Comparison of ENCODE assay signal across 8 cellular contexts in the genomic region with DNA sequence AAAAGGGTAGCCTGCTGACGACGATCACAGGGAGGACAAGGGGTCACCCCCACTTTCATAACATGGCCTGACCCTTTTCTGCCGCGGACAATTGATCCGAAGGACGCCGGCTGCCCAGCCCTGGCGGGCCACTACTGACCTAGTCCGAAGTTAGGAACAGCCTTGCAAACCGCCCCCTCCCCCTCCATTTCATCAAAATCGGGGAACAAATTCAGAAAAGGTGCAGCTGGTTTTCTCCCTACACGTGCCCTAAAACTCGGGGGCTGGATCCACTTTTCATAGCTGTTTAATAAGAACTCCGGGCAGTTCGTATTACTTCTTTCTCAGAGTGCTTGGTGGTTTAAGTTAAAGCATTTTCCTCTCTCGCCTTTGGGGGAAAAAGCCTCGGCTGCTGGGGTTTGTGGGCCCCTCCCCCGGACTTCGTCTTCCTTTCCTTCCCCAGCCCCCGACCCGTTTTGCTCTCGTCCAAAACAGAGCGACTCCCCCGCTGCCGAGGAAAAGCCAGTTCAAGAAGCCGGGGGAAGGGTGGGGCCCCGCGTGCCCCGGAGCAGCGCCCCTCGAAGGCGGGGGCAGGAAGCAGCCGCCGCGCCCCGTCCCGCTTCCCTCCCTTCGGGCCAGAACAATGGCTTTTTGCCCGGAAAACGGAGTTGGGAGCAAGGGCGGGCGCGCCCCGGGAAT. TPM values are rescaled to one million over a fixed set of nuclear protein-coding genes. Genes with fewer than 3 reads are reported as not detected.
DNase-seq lines count a peak whose midpoint lies in the region; ATAC-seq and TF ChIP-seq lines count a peak whose summit lies in the region.

No MANE protein-coding gene starts in this region.

- H3K36me3 ChIP-seq in HUES6 (ENCODE audit: control insufficient read depth, insufficient read depth, low read length) (peaks cover 28% of the 10 kb centered on the region), SK-N-SH (replicated peaks in 1 of 2; ENCODE audit: control insufficient read depth in 1 of 2, insufficient read depth in 2 of 2, low read length in 1 of 2) (peaks cover 5 to 27% of the 10 kb centered on the region in 2 experiments), mesenchymal stem cell (ENCODE audit: control insufficient read depth in 1 of 2, insufficient read depth in 2 of 2, low read depth in 1 of 2, low read length in 2 of 2) (peaks cover 0 to 9% of the 10 kb centered on the region in 2 experiments), tibial nerve (peaks cover 0 to 6% (median 0%) of the 10 kb centered on the region in 3 donors)

- H3K79me2 ChIP-seq in SK-N-SH (ENCODE audit: insufficient read depth) = peaks cover 36% of the 10 kb centered on the region

- CTCF ChIA-PET in AG04449 (lab: Yijun Ruan, JAX) (interaction anchor here (1.3 kb wide), 1 partner anchor 37 kb away, joined by 4 read pairs; no protein-coding TSS in a partner anchor), SK-N-SH (lab: Yijun Ruan, JAX) (interaction anchor here (0.6 to 6.6 kb wide), 15 partner anchors 10 to 231 kb away, joined by 3 to 82 read pairs (median 5); partner anchors contain the start of gene CBX4)

- H3K4me2 ChIP-seq in SK-N-SH (peak overlapping the region; percentile 74), mesenchymal stem cell (ENCODE audit: low read length, poor library complexity, severe bottlenecking) (peak overlapping the region; percentile 80)

- H3K9me3 ChIP-seq in HUES6 (ENCODE audit: control insufficient read depth, insufficient read depth, low read depth, low read length) (no peaks in the 10 kb centered on the region), SK-N-SH (no peaks in the 10 kb centered on the region), mesenchymal stem cell (ENCODE audit: control insufficient read depth, low read length) (no peaks in the 10 kb centered on the region), tibial nerve (no peaks in the 10 kb centered on the region)

- peak; percentile 37 for ATAC-seq in effector memory CD8-positive, alpha-beta T cell (replicated peaks)

- peak overlapping the region in 1 of 2 experiments; percentile 48 for H2BK12ac ChIP-seq in mesenchymal stem cell (ENCODE audit: low read length in 2 of 2)

- H3K27me3 ChIP-seq in HUES6 (ENCODE audit: control insufficient read depth, insufficient read depth, low read length) (peaks cover 13% of the 10 kb centered on the region), SK-N-SH (ENCODE audit: insufficient read depth) (peaks cover 27% of the 10 kb centered on the region), mesenchymal stem cell (ENCODE audit: control insufficient read depth in 1 of 2, insufficient read depth in 1 of 2, low read length in 2 of 2) (peaks cover 43 to 88% of the 10 kb centered on the region in 2 experiments), tibial nerve (peaks cover 4 to 68% of the 10 kb centered on the region in 2 donors)

- no peaks in the 10 kb centered on the region for H3K79me1 ChIP-seq in mesenchymal stem cell (replicated peaks; ENCODE audit: low read length, poor library complexity, severe bottlenecking)

- H2BK120ac ChIP-seq in mesenchymal stem cell (ENCODE audit: low read depth, low read length) = peak overlapping the region; percentile 85

- H3K18ac ChIP-seq in mesenchymal stem cell (ENCODE audit: low read depth in 1 of 2, low read length in 2 of 2) = peak overlapping the region; percentile 52 to 90

- H3K4ac ChIP-seq in mesenchymal stem cell (ENCODE audit: low read depth in 1 of 2, low read length in 2 of 2) = no peak overlapping the region

- H3K14ac ChIP-seq in mesenchymal stem cell (ENCODE audit: low read length in 2 of 2) = no peak overlapping the region

- H3K27ac Mint-ChIP-seq in effector memory CD8-positive, alpha-beta T cell = no peak overlapping the region

- peak overlapping the region; percentile 45 for H4K8ac ChIP-seq in mesenchymal stem cell (ENCODE audit: low read length)

- POLR2A ChIA-PET in AG04449 (lab: Yijun Ruan, JAX) = no interaction called here
- POLR2A ChIA-PET in SK-N-SH (lab: Yijun Ruan, JAX) = interaction anchor here (1.1 to 2.1 kb wide), 3 partner anchors 18 to 31 kb away, joined by 4 to 10 read pairs (median 5); partner anchors contain the start of gene CBX8

- peaks cover 18% of the 10 kb centered on the region; the same call in 1 of the 2 replicates for H4K20me1 ChIP-seq in SK-N-SH (ENCODE audit: insufficient read depth)

- WGBS in SK-N-SH (ENCODE audit: low lambda C conversion rate) = 24% methylated on average over 44 of the region's 44 CpGs
- 3% methylated on average over 30 of the region's 44 CpGs for WGBS in mesenchymal stem cell
- WGBS in tibial nerve, 2 donors = 4 to 6% methylated on average over 26 to 39 of the region's 44 CpGs

- H3K27ac ChIP-seq in HUES6 (ENCODE audit: low read depth, low read length) (peak overlapping the region; percentile 88), SK-N-SH (ENCODE audit: low read depth in 2 of 2, low read length in 1 of 2) (peak overlapping the region in 1 of 2 experiments; percentile 80; a peak in 2 of 4 replicates), mesenchymal stem cell (ENCODE audit: low read length, poor library complexity, severe bottlenecking) (no peak overlapping the region), tibial nerve (peak overlapping the region; percentile 53 to 90 (median 76))

- no peak overlapping the region for H2BK15ac ChIP-seq in mesenchymal stem cell (ENCODE audit: low read depth, poor library complexity, severe bottlenecking)

- TF ChIP-seq CTCF in AG04449 (IDR thresholded peaks at IDR 0.05; ENCODE audit: insufficient read depth, low read length, missing control alignments) (peak; percentile 34), GM12864 (IDR thresholded peaks at IDR 0.05; ENCODE audit: low read depth, low read length, missing control alignments) (peak; percentile 16), SK-N-SH (IDR thresholded peaks at IDR 0.05) (peak; percentile 75), tibial nerve (IDR thresholded peaks at IDR 0.05) (peak in 4 of 5 experiments; percentile 16 to 39 (median 28))

- H3K4me3 ChIP-seq in AG04449 (ENCODE audit: low read depth, low read length) (peak overlapping the region; percentile 52), GM12864 (ENCODE audit: low read depth, low read length) (peak overlapping the region; percentile 52), HUES6 (ENCODE audit: low read depth, low read length) (peak overlapping the region; percentile 66), SK-N-SH (ENCODE audit: low read depth in 2 of 2, low read length in 1 of 2) (peak overlapping the region; percentile 62 to 64), mesenchymal stem cell (ENCODE audit: insufficient read depth in 1 of 2, low read depth in 1 of 2, low read length in 2 of 2) (peak overlapping the region; percentile 59 to 63), tibial nerve (peak overlapping the region; percentile 26 to 80 (median 54))

- no peaks in the 10 kb centered on the region for H3K9me2 ChIP-seq in SK-N-SH

- H3K27me3 Mint-ChIP-seq in effector memory CD8-positive, alpha-beta T cell = peaks cover 74 to 87% of the 10 kb centered on the region in 2 donors

- H3K23ac ChIP-seq in mesenchymal stem cell (ENCODE audit: low read length in 2 of 2) = peak overlapping the region in 1 of 2 experiments; percentile 67

- no peak for TF ChIP-seq POLR2A in tibial nerve (IDR thresholded peaks at IDR 0.05)

- peak overlapping the region; percentile 73 for H3K9ac ChIP-seq in HUES6 (ENCODE audit: low read length)
- H3K9ac ChIP-seq in SK-N-SH = peak overlapping the region; percentile 63; the same call in 1 of the 2 replicates
- H3K9ac ChIP-seq in mesenchymal stem cell (ENCODE audit: low read length) = no peak overlapping the region

- no peak overlapping the region for H2AK5ac ChIP-seq in mesenchymal stem cell (ENCODE audit: low read length, severe bottlenecking)

- no peak for TF ChIP-seq RAD21 in SK-N-SH (IDR thresholded peaks at IDR 0.05; ENCODE audit: low read length)

- H3K4me1 ChIP-seq in HUES6 (ENCODE audit: control insufficient read depth, insufficient read depth, low read length) = peaks cover 31% of the 10 kb centered on the region
- H3K4me1 ChIP-seq in SK-N-SH (ENCODE audit: control insufficient read depth in 1 of 2, insufficient read depth in 2 of 2, low read depth in 1 of 2, low read length in 1 of 2) = peaks cover 0 to 20% of the 10 kb centered on the region in 2 experiments; a peak in 3 of 4 replicates
- peaks cover 13% of the 10 kb centered on the region for H3K4me1 ChIP-seq in mesenchymal stem cell (ENCODE audit: control insufficient read depth, insufficient read depth, low read depth, low read length)
- peaks cover 0 to 26% (median 4%) of the 10 kb centered on the region in 4 donors for H3K4me1 ChIP-seq in tibial nerve

- peaks cover 12% of the 10 kb centered on the region for H3K36me3 Mint-ChIP-seq in effector memory CD8-positive, alpha-beta T cell (ENCODE audit: insufficient read depth)

- H2BK5ac ChIP-seq in mesenchymal stem cell (ENCODE audit: low read depth, low read length, poor library complexity, severe bottlenecking) = no peak overlapping the region

- no peak overlapping the region for H4K91ac ChIP-seq in mesenchymal stem cell (ENCODE audit: low read length)

- H3K4me1 Mint-ChIP-seq in effector memory CD8-positive, alpha-beta T cell (ENCODE audit: low read depth in 2 of 2) = peaks cover 5 to 11% of the 10 kb centered on the region in 2 donors

- peaks cover 11% of the 10 kb centered on the region for H3F3A ChIP-seq in SK-N-SH (replicated peaks; ENCODE audit: insufficient read depth)

- DNase-seq in AG04449 (ENCODE audit: low read depth, low spot score) (no peak), GM12864 (ENCODE audit: low read depth) (no peak), SK-N-SH (no peak), mesenchymal stem cell (peak; percentile 43), tibial nerve (ENCODE audit: low spot score in 2 of 2) (no peak), GM19238 (ENCODE audit: insufficient read length, low spot score) (no peak)
- no peak for DNase-seq in effector memory CD8-positive, alpha-beta T cell

- H2AFZ ChIP-seq in SK-N-SH (ENCODE audit: low read depth) = peak overlapping the region; percentile 88
- peak overlapping the region; percentile 43 for H2AFZ ChIP-seq in mesenchymal stem cell (ENCODE audit: low read depth, low read length)

- no peaks in the 10 kb centered on the region for H3K9me3 Mint-ChIP-seq in effector memory CD8-positive, alpha-beta T cell

- H3K4me3 Mint-ChIP-seq in effector memory CD8-positive, alpha-beta T cell = peak overlapping the region; percentile 32 to 52

- no peak for TF ChIP-seq EP300 in SK-N-SH (IDR thresholded peaks at IDR 0.05; ENCODE audit: borderline replicate concordance in 1 of 2, low read depth in 1 of 2, low read length in 1 of 2)
- no peak for TF ChIP-seq EP300 in tibial nerve (IDR thresholded peaks at IDR 0.05)

RNA-seq across cellular contexts. Expression of gene CBX2, which starts 0.6 kb away (rescaled TPM):
- polyA plus RNA-seq in SK-N-SH (2012; rRNA removed) = 19.7 and 22.4 TPM in 2 replicates
- polyA plus RNA-seq in SK-N-SH (2012; cell fraction: cytosol; rRNA removed) = 9.7 and 13.6 TPM in 2 replicates
- 42.0 and 52.6 TPM in 2 replicates for polyA plus RNA-seq in SK-N-SH (2012; cell fraction: nucleus; rRNA removed)
- 2.2 TPM for polyA plus RNA-seq in mesenchymal stem cell (2013, experiment 1 of 2)
- 1.9 TPM for polyA plus RNA-seq in mesenchymal stem cell (2013, experiment 2 of 2)
- total RNA-seq in tibial nerve = 1 to 10 TPM; 2.4 to 5.9 (median 4.5) TPM

RNA-seq across cellular contexts. Expression of gene CBX8, which starts 19.6 kb away (rescaled TPM):
- 2.1 and 2.9 TPM in 2 replicates for polyA plus RNA-seq in SK-N-SH (2012; rRNA removed)
- 2.0 and 2.8 TPM in 2 replicates for polyA plus RNA-seq in SK-N-SH (2012; cell fraction: cytosol; rRNA removed)
- polyA plus RNA-seq in SK-N-SH (2012; cell fraction: nucleus; rRNA removed) = 6.1 and 6.5 TPM in 2 replicates
- 2.9 TPM for polyA plus RNA-seq in mesenchymal stem cell (2013, experiment 1 of 2)
- 2.8 TPM for polyA plus RNA-seq in mesenchymal stem cell (2013, experiment 2 of 2)
- 1 to 10 TPM in 1 of 4 donors, under 1 TPM in 2, not detected in 1; 0.84 to 4.2 (median 0.87) TPM for total RNA-seq in tibial nerve

RNA-seq across cellular contexts. Expression of gene ENPP7, which starts 46.6 kb away (rescaled TPM):
- polyA plus RNA-seq in SK-N-SH (2012; rRNA removed) = not detected in 2 replicates
- not detected in 2 replicates for polyA plus RNA-seq in SK-N-SH (2012; cell fraction: cytosol; rRNA removed)
- not detected in 2 replicates for polyA plus RNA-seq in SK-N-SH (2012; cell fraction: nucleus; rRNA removed)
- not detected for polyA plus RNA-seq in mesenchymal stem cell (2013, experiment 1 of 2)
- polyA plus RNA-seq in mesenchymal stem cell (2013, experiment 2 of 2) = not detected
- total RNA-seq in tibial nerve = not detected

Comparison
In these comparisons a context has a peak if more than half of its experiments do, and no peak if none do; other contexts are left out.
1. CTCF ChIP-seq: peak in every context shown above with its lines; median percentile 75 in SK-N-SH; 34 in AG04449; 28 in tibial nerve; 16 in GM12864.